2 cellular contexts compared by ENCODE assay signal in genomic region chr9:126523621-126524111, GRCh38.
TF ChIP-seq lines count a peak whose summit lies in the region.

No MANE protein-coding gene starts in this region.

TF ChIP-seq in SK-N-SH, 30 proteins besides CTCF, POLR2A, EP300 and RAD21 (continued from another document):
- TF ChIP-seq USF2 (IDR thresholded peaks at IDR 0.05; ENCODE audit: borderline replicate concordance, low read depth, low read length): no peak
- no peak for TF ChIP-seq MXI1 (IDR thresholded peaks at IDR 0.05; ENCODE audit: low read depth, low read length)
- no peak for TF ChIP-seq TCF12 (IDR thresholded peaks at IDR 0.05)
TF ChIP-seq in SK-N-SH: peak in this region for 0.

TF ChIP-seq in SK-N-SH treated with all-trans-retinoic acid at 6 μM for 48 hours, 23 proteins besides CTCF, POLR2A, EP300 and RAD21 (continued from another document):
- TF ChIP-seq PATZ1 (CRISPR knock-in tag; IDR thresholded peaks at IDR 0.05; ENCODE audit: borderline replicate concordance) (no peak), ZNF70 (CRISPR knock-in tag; IDR thresholded peaks at IDR 0.05) (no peak), CREB5 (CRISPR knock-in tag; IDR thresholded peaks at IDR 0.05; ENCODE audit: low read depth) (no peak)
